7 cellular contexts compared by ENCODE assay signal in the genomic region with DNA sequence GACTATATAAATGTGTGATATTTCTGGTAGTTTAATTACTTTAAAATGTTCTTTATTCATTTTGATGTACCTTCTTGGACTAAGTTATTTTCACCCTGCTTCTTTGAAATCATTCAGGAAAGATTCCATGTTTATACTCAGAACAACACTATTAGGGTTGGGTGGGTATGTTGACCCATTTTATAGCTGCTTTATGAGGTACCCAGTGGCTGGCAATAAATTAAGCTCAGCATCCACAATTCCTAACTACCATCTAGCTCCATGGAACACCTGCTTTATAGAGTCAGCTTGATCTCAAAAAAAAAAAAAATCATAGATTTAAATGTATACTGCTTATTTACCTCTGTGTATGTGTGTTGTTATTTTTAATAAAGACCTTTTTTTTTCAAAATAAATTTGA.
"Had no signal": no experiment of that assay in that cellular context is flagged by ENCODE, and none has a peak within 500 bp of the region (broad histone marks: within the 10 kb centered on the region; RNA-seq: fewer than 3 reads in every experiment).

No MANE protein-coding gene starts in this region.

- DNase-seq: IMR-90, KBM-7, KG1 had no signal

- H3K9ac ChIP-seq: KMS-11 had no signal

- H3K4me2 ChIP-seq: KMS-11 had no signal

- H3K27ac ChIP-seq: HL-60, KMS-11 had no signal

- H3K4me3 ChIP-seq: K562 had no signal

- ATAC-seq: HepG2, K562 had no signal
